19 cellular contexts compared by ENCODE assay signal in genomic region chr18:62080172-62080571, GRCh38.
DNase-seq lines count a peak whose midpoint lies in the region; ATAC-seq, FAIRE-seq and TF ChIP-seq lines count a peak whose summit lies in the region.
"Had no signal": no experiment of that assay in that cellular context is flagged by ENCODE, and none has a peak within 500 bp of the region (broad histone marks: within the 10 kb centered on the region; RNA-seq: fewer than 3 reads in every experiment).

No MANE protein-coding gene starts in this region.

- TF ChIP-seq EP300 in GM12878 (IDR thresholded peaks at IDR 0.05; ENCODE audit: borderline replicate concordance in 1 of 2, control insufficient read depth in 1 of 2, low read depth in 2 of 2, low read length in 2 of 2): no peak

- H3K4me3 Mint-ChIP-seq in CD4-positive, alpha-beta T cell: no peak overlapping the region
- H3K4me3 Mint-ChIP-seq: CD14-positive monocyte, GM23338 had no signal

- RAD21 ChIA-PET in GM12878 (lab: Charles Lee; ENCODE audit: unreplicated experiment): no interaction called here

- intact Hi-C loops in mammary epithelial cell (cut with micrococcal nuclease) (no loop called here), breast epithelium (cut with DNase I; ENCODE audit: low total_unique reads) (no loop called here), GM12878 (cut with micrococcal nuclease; ENCODE audit: unreplicated experiment) (no loop called here), right lobe of liver (cut with DNase I) (no loop called here)
- intact Hi-C loops in CD4-positive, alpha-beta T cell (cut with DNase I, micrococcal nuclease): no loop called here

- 50% methylated on average over 2 of the region's 2 CpGs for WGBS in mammary epithelial cell (ENCODE audit: low coverage, missing lambda C conversion rate)
- 100% methylated on average over 2 of the region's 2 CpGs for WGBS in GM12878 (ENCODE audit: insufficient coverage, insufficient replicate concordance, low lambda C conversion rate, missing lambda C conversion rate)
- 67% methylated on average over 2 of the region's 2 CpGs for WGBS in right lobe of liver (ENCODE audit: insufficient coverage, low coverage, low lambda C conversion rate, missing lambda C conversion rate)

- no peaks in the 10 kb centered on the region for H3K4me1 Mint-ChIP-seq in CD4-positive, alpha-beta T cell (ENCODE audit: low read depth)
- H3K4me1 Mint-ChIP-seq: CD14-positive monocyte, GM23338 had no signal

- H3K9me3 ChIP-seq in mammary epithelial cell (replicated peaks; ENCODE audit: insufficient read depth, low read length) (no peaks in the 10 kb centered on the region), breast epithelium (no peaks in the 10 kb centered on the region), GM12878 (replicated peaks; ENCODE audit: control insufficient read depth, insufficient read depth, low read length) (no peaks in the 10 kb centered on the region), right lobe of liver (no peaks in the 10 kb centered on the region), Peyer's patch (no peaks in the 10 kb centered on the region)
- no peaks in the 10 kb centered on the region for H3K9me3 ChIP-seq in CD4-positive, alpha-beta T cell (ENCODE audit: control insufficient read depth, low read length)

- H3K9me3 Mint-ChIP-seq in CD4-positive, alpha-beta T cell: no peaks in the 10 kb centered on the region
- H3K9me3 Mint-ChIP-seq: CD14-positive monocyte, GM23338 had no signal

- POLR2A ChIA-PET in GM12878 (lab: Charles Lee): no interaction called here
- POLR2A ChIA-PET in CD4-positive, alpha-beta T cell (lab: Charles Lee): no interaction called here

- H3K27ac Mint-ChIP-seq in CD4-positive, alpha-beta T cell: no peak overlapping the region
- H3K27ac Mint-ChIP-seq: CD14-positive monocyte, GM23338 had no signal

- dilution Hi-C loops in mammary epithelial cell (cut with HindIII; ENCODE audit: low sequenced_read_pairs): no loop called here

- H3K4me2 ChIP-seq in mammary epithelial cell (ENCODE audit: insufficient read depth, low read depth, low read length) (no peak overlapping the region), GM12878 (ENCODE audit: control insufficient read depth, insufficient read depth) (no peak overlapping the region)
- H3K4me2 ChIP-seq: GM23338 had no signal

- H3K79me2 ChIP-seq in mammary epithelial cell (ENCODE audit: insufficient read depth, low read length) (no peaks in the 10 kb centered on the region), GM12878 (ENCODE audit: control insufficient read depth, insufficient read depth, low read length) (no peaks in the 10 kb centered on the region)

- H3K4me3 ChIP-seq in mammary epithelial cell (replicated peaks in 1 of 3; ENCODE audit: insufficient read depth in 1 of 3, low read depth in 2 of 3, low read length in 3 of 3) (no peak overlapping the region), breast epithelium (no peak overlapping the region), GM12878 (no peak overlapping the region), right lobe of liver (no peak overlapping the region), Peyer's patch (no peak overlapping the region)
- H3K4me3 ChIP-seq: GM23338 had no signal

- BruUV-seq in mammary epithelial cell (replicated peaks; lab: Mats Ljungman, UMichigan) (no TSS peak), GM12878 (replicated peaks; lab: Mats Ljungman, UMichigan) (no TSS peak)

- CTCF ChIA-PET in mammary epithelial cell (lab: Charles Lee; ENCODE audit: low non-redundant PET) (no interaction called here), GM12878 (lab: Yijun Ruan, JAX) (interaction anchor here (0.7 kb wide), 1 partner anchor 23 kb away, joined by 3 read pairs; no protein-coding TSS in a partner anchor)
- CTCF ChIA-PET in CD4-positive, alpha-beta T cell (lab: Charles Lee): no interaction called here

- DNase-seq in mammary epithelial cell (no peak), breast epithelium (ENCODE audit: low spot score in 2 of 2) (no peak), GM12878 (ENCODE audit: low read depth, low spot score) (no peak), right lobe of liver (no peak), T-helper 1 cell (no peak), Peyer's patch (no peak)
- no peak for DNase-seq in CD4-positive, alpha-beta T cell
- DNase-seq: 8988T, GF-D8, HCEC 1CT, KBM-7, NCI-H1105 treated with DMSO at 0.1 percent for 48 hours, NCI-H1694 treated with DMSO at 0.1 percent for 48 hours, NCI-H510A treated with DMSO at 0.1 percent for 48 hours, NCI-H82 had no signal

- TF ChIP-seq POLR2A in breast epithelium (IDR thresholded peaks at IDR 0.05) (no peak), GM12878 (IDR thresholded peaks at IDR 0.05; ENCODE audit: low read depth, low read length) (no peak), right lobe of liver (IDR thresholded peaks at IDR 0.05) (no peak), Peyer's patch (IDR thresholded peaks at IDR 0.05) (no peak)

- SMC1A ChIA-PET in GM12878 (lab: Charles Lee; ENCODE audit: uncharacterized antibody, unreplicated experiment): interaction anchor here (0.7 to 1.1 kb wide), 3 partner anchors 14 to 249 kb away, joined by 3 to 5 read pairs (median 4); no protein-coding TSS in a partner anchor

- no peaks in the 10 kb centered on the region for H3K4me1 ChIP-seq in mammary epithelial cell (ENCODE audit: insufficient read depth, low read length)
- no peaks in the 10 kb centered on the region for H3K4me1 ChIP-seq in breast epithelium
- H3K4me1 ChIP-seq in GM12878 (ENCODE audit: control insufficient read depth, insufficient read depth, low read length): no peaks in the 10 kb centered on the region
- H3K4me1 ChIP-seq in right lobe of liver: peaks cover 0 to 11% (median 3%) of the 10 kb centered on the region in 4 donors
- no peaks in the 10 kb centered on the region for H3K4me1 ChIP-seq in Peyer's patch

- H3K27me3 ChIP-seq in mammary epithelial cell (ENCODE audit: insufficient read depth, low read length): no peaks in the 10 kb centered on the region
- no peaks in the 10 kb centered on the region for H3K27me3 ChIP-seq in breast epithelium
- H3K27me3 ChIP-seq in GM12878 (replicated peaks in 1 of 2; ENCODE audit: control insufficient read depth in 2 of 2, insufficient read depth in 2 of 2, low read length in 1 of 2): no peaks in the 10 kb centered on the region
- H3K27me3 ChIP-seq in right lobe of liver: no peaks in the 10 kb centered on the region
- no peaks in the 10 kb centered on the region for H3K27me3 ChIP-seq in CD4-positive, alpha-beta T cell (ENCODE audit: control insufficient read depth, insufficient read depth, low read length)
- H3K27me3 ChIP-seq in Peyer's patch: no peaks in the 10 kb centered on the region

- peak; percentile 74 for ATAC-seq in GM12878
- peak; percentile 40 to 81 (median 52) for ATAC-seq in right lobe of liver
- ATAC-seq in CD4-positive, alpha-beta T cell (ENCODE audit: poor library complexity): no peak
- ATAC-seq in GM19395 (IDR thresholded peaks at IDR 0.05; ENCODE audit: unreplicated experiment): no peak
- ATAC-seq: GM23338 had no signal

- in situ Hi-C loops in mammary epithelial cell (cut with MboI; ENCODE audit: low sequenced_read_pairs in 2 of 2) (no loop called here), GM12878 (cut with MboI) (no loop called here)

- peaks cover 12% of the 10 kb centered on the region for H3K36me3 Mint-ChIP-seq in CD4-positive, alpha-beta T cell (ENCODE audit: low read depth)

- no peak for FAIRE-seq in GM12878 (lab: Jason Lieb, UNC)

- H3K9ac ChIP-seq in mammary epithelial cell (ENCODE audit: insufficient read depth, low read length) (no peak overlapping the region), GM12878 (ENCODE audit: control insufficient read depth, insufficient read depth, low read length) (no peak overlapping the region)

- peak overlapping the region; percentile 50 for H2AFZ ChIP-seq in mammary epithelial cell (ENCODE audit: low read depth, low read length)
- no peak overlapping the region for H2AFZ ChIP-seq in GM12878 (ENCODE audit: control insufficient read depth, low read depth, low read length)
- H2AFZ ChIP-seq: GM23338 had no signal

- no peak for TF ChIP-seq RAD21 in GM12878 (IDR thresholded peaks at IDR 0.05; ENCODE audit: insufficient read depth, low read depth, low read length)

- H3K27ac ChIP-seq in mammary epithelial cell (ENCODE audit: insufficient read depth, low read depth, low read length): no peak overlapping the region
- H3K27ac ChIP-seq in breast epithelium: no peak overlapping the region
- no peak overlapping the region for H3K27ac ChIP-seq in GM12878 (ENCODE audit: control insufficient read depth, insufficient read depth)
- H3K27ac ChIP-seq in right lobe of liver: peak overlapping the region in 2 of 3 donors; percentile 1 to 6
- no peak overlapping the region for H3K27ac ChIP-seq in CD4-positive, alpha-beta T cell (ENCODE audit: low read depth, low read length)
- H3K27ac ChIP-seq in Peyer's patch: no peak overlapping the region
- H3K27ac ChIP-seq: RWPE1 had no signal

- H4K20me1 ChIP-seq in mammary epithelial cell (ENCODE audit: insufficient read depth, low read length): no peaks in the 10 kb centered on the region
- H4K20me1 ChIP-seq in GM12878 (ENCODE audit: control insufficient read depth, insufficient read depth): no peaks in the 10 kb centered on the region

- H3K27me3 Mint-ChIP-seq in CD4-positive, alpha-beta T cell: no peaks in the 10 kb centered on the region

- H3K36me3 ChIP-seq in mammary epithelial cell (ENCODE audit: insufficient read depth, low read length): no peaks in the 10 kb centered on the region
- H3K36me3 ChIP-seq in breast epithelium: no peaks in the 10 kb centered on the region
- no peaks in the 10 kb centered on the region for H3K36me3 ChIP-seq in GM12878 (ENCODE audit: control insufficient read depth in 2 of 2, insufficient read depth in 2 of 2, low read length in 1 of 2)
- no peaks in the 10 kb centered on the region for H3K36me3 ChIP-seq in right lobe of liver
- H3K36me3 ChIP-seq in Peyer's patch: no peaks in the 10 kb centered on the region

- TF ChIP-seq CTCF in mammary epithelial cell (conservative IDR thresholded peaks at IDR 0.05 in 1 of 2, IDR thresholded peaks at IDR 0.05 in 1 of 2; ENCODE audit: extremely low read depth in 1 of 2, insufficient read depth in 1 of 2, low read depth in 1 of 2, low read length in 2 of 2) (no peak), breast epithelium (IDR thresholded peaks at IDR 0.05) (no peak), GM12878 (IDR thresholded peaks at IDR 0.05 in 2 of 3, conservative IDR thresholded peaks at IDR 0.05 in 1 of 3; ENCODE audit: control insufficient read depth in 2 of 3, extremely low read depth in 1 of 3, insufficient read depth in 1 of 3, low read depth in 3 of 3, low read length in 3 of 3) (no peak), right lobe of liver (IDR thresholded peaks at IDR 0.05) (no peak), Peyer's patch (IDR thresholded peaks at IDR 0.05) (no peak)
- no peak for TF ChIP-seq CTCF in CD4-positive, alpha-beta T cell (IDR thresholded peaks at IDR 0.05)

TF ChIP-seq in GM12878, 131 proteins besides CTCF, POLR2A, EP300 and RAD21 (continues in another document):
- TF ChIP-seq SIN3A (IDR thresholded peaks at IDR 0.05; ENCODE audit: low read depth, low read length) (no peak), IKZF1 (conservative IDR thresholded peaks at IDR 0.05) (peak; percentile 48; the same call in 1 of the 2 replicates)

Comparison
In these comparisons a context has a peak if more than half of its experiments do, and no peak if none do; other contexts are left out.
1. H3K27ac ChIP-seq: peak in right lobe of liver (2 of 3); none in mammary epithelial cell (single experiment), breast epithelium (0 of 2), GM12878 (single experiment), CD4-positive, alpha-beta T cell (single experiment) and Peyer's patch (0 of 4).
2. ATAC-seq: peak in GM12878 (single experiment) and right lobe of liver (4 of 4); none in CD4-positive, alpha-beta T cell (single experiment) and GM19395 (single experiment).